ENCODE assay signal across 21 cellular contexts in the genomic region with DNA sequence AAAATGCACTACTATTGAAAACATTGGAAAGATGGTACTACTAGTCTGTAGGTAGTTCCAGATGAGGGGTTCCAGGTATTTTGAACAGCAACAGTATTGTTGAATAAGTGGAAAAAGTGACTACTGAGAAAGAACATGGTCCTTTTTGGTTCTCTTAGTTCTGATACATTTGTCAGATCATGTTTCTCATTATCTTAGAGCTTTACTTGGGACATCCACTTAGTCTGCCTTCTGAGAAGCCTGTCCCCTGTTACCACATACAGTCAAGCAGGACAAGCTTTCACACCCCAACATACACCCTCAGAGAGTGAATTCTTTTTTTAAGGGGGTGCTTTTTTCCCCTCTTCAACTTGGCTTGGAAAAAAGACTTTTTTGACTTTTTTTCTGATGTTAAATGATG.
"Had no signal": no experiment of that assay in that cellular context is flagged by ENCODE, and none has a peak within 500 bp of the region (broad histone marks: within the 10 kb centered on the region; RNA-seq: fewer than 3 reads in every experiment).

No MANE protein-coding gene starts in this region.

- H3K36me3 Mint-ChIP-seq: natural killer cell had no signal

- H3K9me3 Mint-ChIP-seq: activated B cell treated with CpG ODN at 0.5 μM for 24 hours; activated CD4-positive, alpha-beta T cell treated with anti-CD3 and anti-CD28 coated beads, Interleukin-2, amount 10 ng/mL, durations not matched to agents 7 days and 5 days; activated naive CD4-positive, alpha-beta T cell treated with anti-CD3 and anti-CD28 coated beads for 36 hours; natural killer cell had no signal

- H3K27me3 Mint-ChIP-seq: activated B cell treated with CpG ODN at 0.5 μM for 24 hours had no signal

- ATAC-seq: natural killer cell, pancreas, T-helper 17 cell had no signal

- H3K4me3 Mint-ChIP-seq: activated B cell treated with CpG ODN at 0.5 μM for 24 hours; activated CD4-positive, alpha-beta T cell treated with anti-CD3 and anti-CD28 coated beads, Interleukin-2, amount 10 ng/mL, durations not matched to agents 7 days and 5 days; activated naive CD4-positive, alpha-beta T cell treated with anti-CD3 and anti-CD28 coated beads for 36 hours; natural killer cell; T-helper 17 cell had no signal

- H3K4me1 Mint-ChIP-seq: activated CD4-positive, alpha-beta T cell treated with anti-CD3 and anti-CD28 coated beads, Interleukin-2, amount 10 ng/mL, durations not matched to agents 7 days and 5 days; natural killer cell had no signal

- H3K27ac ChIP-seq: neutrophil, pancreas, psoas muscle, right atrium auricular region, suprapubic skin, transverse colon, uterus had no signal

- H3K27ac Mint-ChIP-seq: activated B cell treated with CpG ODN at 0.5 μM for 24 hours; activated CD4-positive, alpha-beta T cell treated with anti-CD3 and anti-CD28 coated beads, Interleukin-2, amount 10 ng/mL, durations not matched to agents 7 days and 5 days; activated naive CD4-positive, alpha-beta T cell treated with anti-CD3 and anti-CD28 coated beads for 36 hours; natural killer cell; T-helper 17 cell had no signal

- DNase-seq: activated B cell treated with CpG ODN at 0.5 μM for 24 hours; activated CD4-positive, alpha-beta T cell treated with anti-CD3 and anti-CD28 coated beads, Interleukin-2, amount 10 ng/mL, durations not matched to agents 7 days and 5 days; activated effector memory CD4-positive, alpha-beta T cell treated with Interleukin-2 at 50 U/mL for 16 hours; activated naive CD4-positive, alpha-beta T cell treated with anti-CD3 and anti-CD28 coated beads for 36 hours; activated T-cell treated with anti-CD3 and anti-CD28 coated beads, Interleukin-2, amount 50 U/mL, for 48 hours; cortex of kidney; erythroblast; foreskin fibroblast; natural killer cell; pancreas; psoas muscle; stimulated activated CD4-positive, alpha-beta T cell treated with anti-CD3 and anti-CD28 coated beads, Interleukin-12 subunit alpha, Interleukin-12 subunit beta, amount 100 ng/mL, for 4 hours; stimulated activated CD4-positive, alpha-beta T cell treated with anti-CD3 and anti-CD28 coated beads, Interleukin-4, amount 100 ng/mL, for 4 hours; stomach; SW 1271; T-helper 17 cell; transverse colon; uterus had no signal
